20 cellular contexts compared by ENCODE assay signal in genomic region chr9:107862329-107862728, GRCh38.
DNase-seq lines count a peak whose midpoint lies in the region; ATAC-seq, FAIRE-seq and TF ChIP-seq lines count a peak whose summit lies in the region.
"Had no signal": no experiment of that assay in that cellular context is flagged by ENCODE, and none has a peak within 500 bp of the region (broad histone marks: within the 10 kb centered on the region; RNA-seq: fewer than 3 reads in every experiment).

No MANE protein-coding gene starts in this region.

- no peak overlapping the region for H3K27ac ChIP-seq in right atrium auricular region
- no peak overlapping the region for H3K27ac ChIP-seq in gastroesophageal sphincter
- H3K27ac ChIP-seq in spleen = peak overlapping the region in 5 of 8 donors; percentile 3 to 52 (median 47)
- H3K27ac ChIP-seq: GM23248, SJSA1 had no signal

- H3K27me3 Mint-ChIP-seq in nephron progenitor cell (ENCODE audit: low read depth, poor library complexity) = peaks cover 9% of the 10 kb centered on the region

- no peak for TF ChIP-seq EP300 in gastroesophageal sphincter (IDR thresholded peaks at IDR 0.05)

- WGBS in gastroesophageal sphincter (ENCODE audit: low coverage in 1 of 2), 2 donors = 75 to 93% methylated on average over 1 to 2 of the region's 2 CpGs
- WGBS in spleen, 5 donors = 49 to 81% (median 63%) methylated on average over 2 of the region's 2 CpGs

- no peak for FAIRE-seq in RCC 7860 (lab: Jason Lieb, UNC)
- FAIRE-seq: GM12878, K562 had no signal

- H3K4me1 ChIP-seq in right atrium auricular region (no peaks in the 10 kb centered on the region), gastroesophageal sphincter (peaks cover 0 to 16% (median 0%) of the 10 kb centered on the region in 3 donors), spleen (peaks cover 4 to 32% (median 14%) of the 10 kb centered on the region in 6 donors)
- H3K4me1 ChIP-seq: SJSA1 had no signal

- intact Hi-C loops in Right ventricle myocardium superior (cut with DNase I) (no loop called here), spleen (cut with DNase I; ENCODE audit: low total_unique reads) (no loop called here)

- ATAC-seq in Right ventricle myocardium superior (ENCODE audit: poor library complexity) = peak; percentile 51
- peak; percentile 42 for ATAC-seq in gastroesophageal sphincter
- ATAC-seq: GM12878, K562 had no signal

- H3K4me3 ChIP-seq in right atrium auricular region (no peak overlapping the region), gastroesophageal sphincter (no peak overlapping the region), spleen (no peak overlapping the region)
- H3K4me3 ChIP-seq: GM12878, GM23248, K562, SJSA1 had no signal

- H3K9me3 ChIP-seq in right atrium auricular region (no peaks in the 10 kb centered on the region), gastroesophageal sphincter (no peaks in the 10 kb centered on the region), spleen (peaks cover 0 to 3% (median 0%) of the 10 kb centered on the region in 8 donors)
- H3K9me3 ChIP-seq: SJSA1 had no signal

- H3K9me3 Mint-ChIP-seq in nephron progenitor cell = no peaks in the 10 kb centered on the region

- no peaks in the 10 kb centered on the region for H3K36me3 Mint-ChIP-seq in nephron progenitor cell (ENCODE audit: low read depth)

- no peaks in the 10 kb centered on the region for H3K4me1 Mint-ChIP-seq in nephron progenitor cell

- TF ChIP-seq CTCF in right atrium auricular region (IDR thresholded peaks at IDR 0.05) (no peak), gastroesophageal sphincter (IDR thresholded peaks at IDR 0.05) (no peak), spleen (IDR thresholded peaks at IDR 0.05 in 8 of 11, conservative IDR thresholded peaks at IDR 0.05 in 3 of 11) (no peak), nephron progenitor cell (IDR thresholded peaks at IDR 0.05) (no peak)

- H3K36me3 ChIP-seq in right atrium auricular region (no peaks in the 10 kb centered on the region), gastroesophageal sphincter (no peaks in the 10 kb centered on the region), spleen (no peaks in the 10 kb centered on the region)
- H3K36me3 ChIP-seq: SJSA1 had no signal

- no peak overlapping the region for H3K4me3 Mint-ChIP-seq in nephron progenitor cell

- DNase-seq in Right ventricle myocardium superior = no peak
- no peak for DNase-seq in right atrium auricular region (ENCODE audit: low spot score)
- peak; percentile 63 for DNase-seq in NOMO-1 treated with DMSO at 0.1 percent for 48 hours (lab: John Stamatoyannopoulos, UW; ENCODE audit: unreplicated experiment)
- DNase-seq in spleen = no peak
- DNase-seq in nephron progenitor cell = no peak
- no peak for DNase-seq in KG1 (lab: John Stamatoyannopoulos, UW)
- DNase-seq in RCC 7860 (ENCODE audit: low spot score) = no peak
- DNase-seq: 8988T, GDM1, GM23248, HCEC 1CT, NCI-H1105, NCI-H1694, NCI-H2107, NCI-H2227 treated with DMSO at 0.1 percent for 48 hours, RPMI8226 had no signal

- no peak for TF ChIP-seq POLR2A in gastroesophageal sphincter (IDR thresholded peaks at IDR 0.05)
- no peak for TF ChIP-seq POLR2A in spleen (IDR thresholded peaks at IDR 0.05)

- no peak overlapping the region for H3K27ac Mint-ChIP-seq in nephron progenitor cell

- H3K27me3 ChIP-seq in right atrium auricular region (no peaks in the 10 kb centered on the region), gastroesophageal sphincter (no peaks in the 10 kb centered on the region), spleen (replicated peaks in 1 of 7) (no peaks in the 10 kb centered on the region)
- H3K27me3 ChIP-seq: SJSA1 had no signal

Comparison
In these comparisons a context has a peak if more than half of its experiments do, and no peak if none do; other contexts are left out.
1. H3K27ac ChIP-seq: peak in spleen (5 of 8); none in right atrium auricular region (0 of 2) and gastroesophageal sphincter (0 of 4).